ENCODE assay signal across 8 cellular contexts in genomic region chr3:71955549-71956373, GRCh38.
DNase-seq lines count a peak whose midpoint lies in the region; ATAC-seq and TF ChIP-seq lines count a peak whose summit lies in the region.

No MANE protein-coding gene starts in this region.

- WGBS in upper lobe of left lung, 2 donors = 26 to 33% methylated on average over 7 of the region's 7 CpGs

- TF ChIP-seq POLR2A in upper lobe of left lung (IDR thresholded peaks at IDR 0.05) = no peak

- TF ChIP-seq CTCF in BE2C (IDR thresholded peaks at IDR 0.05; ENCODE audit: low read depth, low read length) (peak; percentile 92), VCaP (conservative IDR thresholded peaks at IDR 0.05) (peak; percentile 93), fibroblast of mammary gland (conservative IDR thresholded peaks at IDR 0.05; ENCODE audit: control insufficient read depth, insufficient read depth, low read depth, low read length) (peak; percentile 82), nephron progenitor cell (IDR thresholded peaks at IDR 0.05) (peak; percentile 68), upper lobe of left lung (IDR thresholded peaks at IDR 0.05) (peak; percentile 47 to 67 (median 56))

- DNase-seq in BE2C = peak; percentile 91
- DNase-seq in NCI-H1694 treated with DMSO at 0.1 percent for 48 hours (lab: John Stamatoyannopoulos, UW) = peak; percentile 34
- DNase-seq in fibroblast of mammary gland (ENCODE audit: low read depth) = peak; percentile 93
- peak; percentile 61 for DNase-seq in nephron progenitor cell
- DNase-seq in upper lobe of left lung = peak in 1 of 2 donors; percentile 67

- no peaks in the 10 kb centered on the region for H3K9me3 Mint-ChIP-seq in nephron progenitor cell

- H3K9me3 ChIP-seq in BE2C (no peaks in the 10 kb centered on the region), upper lobe of left lung (no peaks in the 10 kb centered on the region)

- H3K36me3 Mint-ChIP-seq in nephron progenitor cell (ENCODE audit: low read depth) = no peaks in the 10 kb centered on the region

- H3K36me3 ChIP-seq in BE2C (no peaks in the 10 kb centered on the region), upper lobe of left lung (no peaks in the 10 kb centered on the region)

- peak; percentile 44 for ATAC-seq in GM19035 (IDR thresholded peaks at IDR 0.05; ENCODE audit: unreplicated experiment)
- ATAC-seq in upper lobe of left lung (ENCODE audit: low FRiP score in 2 of 2) = peak in 1 of 2 donors; percentile 80
- no peak for ATAC-seq in HG02571 (IDR thresholded peaks at IDR 0.05; ENCODE audit: unreplicated experiment)

- peak overlapping the region; percentile 6; the same call in 1 of the 2 replicates for H3K27ac ChIP-seq in VCaP
- no peak overlapping the region for H3K27ac ChIP-seq in upper lobe of left lung

- H3K4me3 ChIP-seq in BE2C (ENCODE audit: low read depth, low read length) = no peak overlapping the region
- no peak overlapping the region for H3K4me3 ChIP-seq in fibroblast of mammary gland (ENCODE audit: control insufficient read depth, low read depth, low read length)
- no peak overlapping the region for H3K4me3 ChIP-seq in upper lobe of left lung

- H3K4me3 Mint-ChIP-seq in nephron progenitor cell = no peak overlapping the region

- peaks cover 10% of the 10 kb centered on the region for H3K27me3 Mint-ChIP-seq in nephron progenitor cell (ENCODE audit: low read depth, poor library complexity)

- H3K27me3 ChIP-seq in BE2C (no peaks in the 10 kb centered on the region), upper lobe of left lung (no peaks in the 10 kb centered on the region)

- H3K27ac Mint-ChIP-seq in nephron progenitor cell = no peak overlapping the region

- peaks cover 16% of the 10 kb centered on the region for H3K4me1 ChIP-seq in BE2C
- peaks cover 4 to 7% (median 7%) of the 10 kb centered on the region in 4 donors for H3K4me1 ChIP-seq in upper lobe of left lung

- no peak for TF ChIP-seq EP300 in upper lobe of left lung (IDR thresholded peaks at IDR 0.05)

- peaks cover 25% of the 10 kb centered on the region for H3K4me1 Mint-ChIP-seq in nephron progenitor cell
